ENCODE assay signal across 10 cellular contexts in the genomic region with DNA sequence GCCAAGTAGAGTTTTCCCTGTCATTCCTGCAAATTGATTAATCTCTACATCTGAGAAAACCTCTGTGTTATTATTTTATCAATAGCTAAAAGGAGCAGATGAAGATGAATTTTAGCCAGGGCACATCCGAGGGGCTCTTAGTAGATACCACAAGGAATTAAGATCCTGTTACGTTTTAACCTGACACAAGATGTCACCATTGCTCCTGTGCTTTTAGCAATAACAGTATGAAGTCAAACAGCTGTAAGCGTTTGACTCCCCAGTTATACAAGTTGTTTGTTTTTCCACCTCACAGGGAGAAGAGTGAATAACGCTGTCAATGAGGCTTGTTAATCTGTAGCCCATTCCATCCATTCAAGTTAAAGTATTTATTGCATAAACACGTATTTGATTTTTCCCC.
A peak's percentile ranks its signal among the peaks of the same experiment; 100 is the strongest.
DNase-seq lines count a peak whose midpoint lies in the region; ATAC-seq, FAIRE-seq and TF ChIP-seq lines count a peak whose summit lies in the region.
"Had no signal": no experiment of that assay in that cellular context is flagged by ENCODE, and none has a peak within 500 bp of the region (broad histone marks: within the 10 kb centered on the region; RNA-seq: fewer than 3 reads in every experiment).

No MANE protein-coding gene starts in this region.

- H3K4me1 ChIP-seq in RWPE2 (ENCODE audit: insufficient read depth, poor library complexity, severe bottlenecking): no peaks in the 10 kb centered on the region

- H3K27me3 Mint-ChIP-seq in Calu3 (ENCODE audit: unreplicated experiment) (peaks cover 15% of the 10 kb centered on the region), HFFc6 (ENCODE audit: insufficient read depth) (peaks cover 5% of the 10 kb centered on the region), endothelial cell (ENCODE audit: unreplicated experiment) (peaks cover 6% of the 10 kb centered on the region)

- intact Hi-C loops in Calu3 (cut with micrococcal nuclease; ENCODE audit: unreplicated experiment): loop anchor here (1.0 to 10.0 kb wide), 5 partner anchors 42 to 742 kb away; a partner anchor contains a TSS

- H3K27me3 ChIP-seq in RWPE2 (ENCODE audit: insufficient read depth, poor library complexity, severe bottlenecking) (no peaks in the 10 kb centered on the region), MG63 (no peaks in the 10 kb centered on the region)

- H3K9me3 ChIP-seq in RWPE2 (ENCODE audit: severe bottlenecking) (no peaks in the 10 kb centered on the region), MG63 (no peaks in the 10 kb centered on the region)

- peak; percentile 96 for FAIRE-seq in islet of Langerhans (lab: Jason Lieb, UNC)

- ATAC-seq in RWPE2 (ENCODE audit: low read depth) (no peak), HG03108 (IDR thresholded peaks at IDR 0.05; ENCODE audit: unreplicated experiment) (no peak), HG02870 (IDR thresholded peaks at IDR 0.05; ENCODE audit: unreplicated experiment) (no peak)

- no TSS peak for BruUV-seq in Calu3 (replicated peaks; lab: Mats Ljungman, UMichigan)

- no peak overlapping the region for H3K27ac Mint-ChIP-seq in Calu3 (ENCODE audit: unreplicated experiment)
- no peak overlapping the region for H3K27ac Mint-ChIP-seq in HFFc6
- H3K27ac Mint-ChIP-seq in endothelial cell (ENCODE audit: unreplicated experiment): no peak overlapping the region

- H3K4me3 Mint-ChIP-seq in Calu3 (ENCODE audit: low read depth, unreplicated experiment): no peak overlapping the region
- no peak overlapping the region for H3K4me3 Mint-ChIP-seq in HFFc6
- no peak overlapping the region for H3K4me3 Mint-ChIP-seq in endothelial cell (ENCODE audit: unreplicated experiment)

- no peak overlapping the region for H3K27ac ChIP-seq in RWPE2 (ENCODE audit: poor library complexity, severe bottlenecking)

- H3K4me1 Mint-ChIP-seq in Calu3 (ENCODE audit: low read depth, unreplicated experiment) (peaks cover 14% of the 10 kb centered on the region), HFFc6 (ENCODE audit: low read depth) (no peaks in the 10 kb centered on the region), endothelial cell (ENCODE audit: unreplicated experiment) (peaks cover 6% of the 10 kb centered on the region)

- H3K9me3 Mint-ChIP-seq in Calu3 (ENCODE audit: low read depth, unreplicated experiment): no peaks in the 10 kb centered on the region
- no peaks in the 10 kb centered on the region for H3K9me3 Mint-ChIP-seq in HFFc6
- H3K9me3 Mint-ChIP-seq in endothelial cell (ENCODE audit: unreplicated experiment): no peaks in the 10 kb centered on the region

- DNase-seq in Calu3 (no peak), HFFc6 (no peak), RWPE2 (ENCODE audit: low spot score) (no peak), endothelial cell (ENCODE audit: low spot score) (no peak), MG63 (no peak)
- DNase-seq: activated gamma-delta T cell treated with Interleukin-2 at 50 U/mL for 16 hours, KG1 had no signal

- H3K36me3 Mint-ChIP-seq in Calu3 (ENCODE audit: insufficient read depth, unreplicated experiment) (no peaks in the 10 kb centered on the region), HFFc6 (ENCODE audit: low read depth) (no peaks in the 10 kb centered on the region), endothelial cell (ENCODE audit: low read depth, unreplicated experiment) (no peaks in the 10 kb centered on the region)

- TF ChIP-seq CTCF in Calu3 (IDR thresholded peaks at IDR 0.05; ENCODE audit: unreplicated experiment): peak; percentile 10
- TF ChIP-seq CTCF in HFFc6 (IDR thresholded peaks at IDR 0.05): peak; percentile 61; the same call in 1 of the 2 replicates
- TF ChIP-seq CTCF in RWPE2 (IDR thresholded peaks at IDR 0.05; ENCODE audit: poor library complexity, severe bottlenecking): peak; percentile 46
- TF ChIP-seq CTCF in endothelial cell (IDR thresholded peaks at IDR 0.05; ENCODE audit: unreplicated experiment): no peak

- CTCF ChIA-PET in Calu3 (lab: Charles Lee): interaction anchor here (0.6 to 1.5 kb wide), 6 partner anchors 78 to 514 kb away, joined by 3 to 8 read pairs (median 4); a partner anchor contains a TSS

- H3K4me3 ChIP-seq in RWPE2 (ENCODE audit: severe bottlenecking): no peak overlapping the region
- no peak overlapping the region for H3K4me3 ChIP-seq in MG63

- H3K36me3 ChIP-seq in RWPE2 (ENCODE audit: low read depth) (no peaks in the 10 kb centered on the region), MG63 (no peaks in the 10 kb centered on the region)
